Comparison of ENCODE assay signal across 10 cellular contexts in genomic region chr1:92877081-92877711, GRCh38. TPM values are rescaled to one million over a fixed set of nuclear protein-coding genes. Genes with fewer than 3 reads are reported as not detected.
DNase-seq lines count a peak whose midpoint lies in the region; ATAC-seq and TF ChIP-seq lines count a peak whose summit lies in the region.
"Had no signal": no experiment of that assay in that cellular context is flagged by ENCODE, and none has a peak within 500 bp of the region (broad histone marks: within the 10 kb centered on the region; RNA-seq: fewer than 3 reads in every experiment).

No MANE protein-coding gene starts in this region.

- WGBS in SK-N-SH (ENCODE audit: low lambda C conversion rate) = 64% methylated on average over 4 of the region's 4 CpGs

- no peak for TF ChIP-seq RAD21 in SK-N-SH (IDR thresholded peaks at IDR 0.05; ENCODE audit: low read length)

- H3K4me1 ChIP-seq in CD8-positive, alpha-beta memory T cell (ENCODE audit: insufficient read depth, low read length) = peaks cover 22% of the 10 kb centered on the region
- H3K4me1 ChIP-seq in SK-N-SH (ENCODE audit: control insufficient read depth in 1 of 2, insufficient read depth in 2 of 2, low read depth in 1 of 2, low read length in 1 of 2) = peaks cover 0 to 18% of the 10 kb centered on the region in 2 experiments; a peak in 2 of 4 replicates

- 0 out of 2 replicates have a peak overlapping the region, but pooled peaks have one; percentile 8 for H3K4me2 ChIP-seq in SK-N-SH

- peaks cover 28 to 31% (median 29%) of the 10 kb centered on the region in 3 donors for H3K4me1 Mint-ChIP-seq in CD8-positive, alpha-beta memory T cell
- H3K4me1 Mint-ChIP-seq in nephron progenitor cell = no peaks in the 10 kb centered on the region

- H3K36me3 ChIP-seq in CD8-positive, alpha-beta memory T cell (ENCODE audit: insufficient read depth, low read length) = no peaks in the 10 kb centered on the region
- peaks cover 0 to 3% of the 10 kb centered on the region in 2 experiments for H3K36me3 ChIP-seq in SK-N-SH (replicated peaks in 1 of 2; ENCODE audit: control insufficient read depth in 1 of 2, insufficient read depth in 2 of 2, low read length in 1 of 2)
- H3K36me3 ChIP-seq: right lobe of liver had no signal

- H3K4me3 Mint-ChIP-seq in CD8-positive, alpha-beta memory T cell = peak overlapping the region; percentile 6 to 82 (median 66)
- no peak overlapping the region for H3K4me3 Mint-ChIP-seq in nephron progenitor cell

- H3K9me3 Mint-ChIP-seq in CD8-positive, alpha-beta memory T cell = peaks cover 0 to 2% (median 0%) of the 10 kb centered on the region in 5 donors
- H3K9me3 Mint-ChIP-seq in nephron progenitor cell = peaks cover 17% of the 10 kb centered on the region

- no peaks in the 10 kb centered on the region for H3K79me2 ChIP-seq in SK-N-SH (ENCODE audit: insufficient read depth)

- no peak overlapping the region for H3K9ac ChIP-seq in SK-N-SH

- POLR2A ChIA-PET in CD8-positive, alpha-beta memory T cell (lab: Charles Lee) = no interaction called here
- POLR2A ChIA-PET in SK-N-SH (lab: Yijun Ruan, JAX) = no interaction called here

- DNase-seq in CD8-positive, alpha-beta memory T cell = no peak
- DNase-seq in SK-N-SH (peak; percentile 5), nephron progenitor cell (no peak), NCI-H2081 treated with DMSO at 0.1 percent for 48 hours (lab: John Stamatoyannopoulos, UW) (no peak)
- DNase-seq: islet precursor cell, right lobe of liver had no signal

- peaks cover 8% of the 10 kb centered on the region for H3F3A ChIP-seq in SK-N-SH (replicated peaks; ENCODE audit: insufficient read depth)

- no peak for TF ChIP-seq EP300 in SK-N-SH (IDR thresholded peaks at IDR 0.05; ENCODE audit: borderline replicate concordance in 1 of 2, low read depth in 1 of 2, low read length in 1 of 2)

- H3K27ac Mint-ChIP-seq in CD8-positive, alpha-beta memory T cell = peak overlapping the region in 7 of 8 donors; percentile 39 to 91 (median 78)
- H3K27ac Mint-ChIP-seq in nephron progenitor cell = no peak overlapping the region

- CTCF ChIA-PET in CD8-positive, alpha-beta memory T cell (lab: Charles Lee) = interaction anchor here (1.8 to 3.6 kb wide), 3 partner anchors 18 to 117 kb away, joined by 5 to 23 read pairs (median 8); partner anchors contain the start of gene DIPK1A
- CTCF ChIA-PET in SK-N-SH (lab: Yijun Ruan, JAX) = interaction anchor here (0.9 to 6.9 kb wide), 11 partner anchors 9 to 146 kb away, joined by 3 to 46 read pairs (median 4); partner anchors contain the start of gene DIPK1A

- no peak overlapping the region for H3K27ac ChIP-seq in CD8-positive, alpha-beta memory T cell (ENCODE audit: low read depth, low read length)
- peak overlapping the region in 1 of 2 experiments; percentile 79; a peak in 2 of 4 replicates for H3K27ac ChIP-seq in SK-N-SH (ENCODE audit: low read depth in 2 of 2, low read length in 1 of 2)
- peak overlapping the region; percentile 91 for H3K27ac ChIP-seq in layer of hippocampus (ENCODE audit: low read depth, low read length)
- H3K27ac ChIP-seq: right lobe of liver had no signal

- TF ChIP-seq CTCF in SK-N-SH (IDR thresholded peaks at IDR 0.05) (no peak), nephron progenitor cell (IDR thresholded peaks at IDR 0.05) (no peak)

- H3K27me3 Mint-ChIP-seq in CD8-positive, alpha-beta memory T cell = no peaks in the 10 kb centered on the region
- H3K27me3 Mint-ChIP-seq in nephron progenitor cell (ENCODE audit: low read depth, poor library complexity) = no peaks in the 10 kb centered on the region

- ATAC-seq in HG03064 (IDR thresholded peaks at IDR 0.05; ENCODE audit: low read depth, unreplicated experiment) (peak; percentile 36), HG03342 (IDR thresholded peaks at IDR 0.05; ENCODE audit: unreplicated experiment) (no peak), HG03378 (IDR thresholded peaks at IDR 0.05; ENCODE audit: unreplicated experiment) (no peak)

- H4K20me1 ChIP-seq in SK-N-SH (ENCODE audit: insufficient read depth) = no peaks in the 10 kb centered on the region

- no peaks in the 10 kb centered on the region for H3K9me2 ChIP-seq in SK-N-SH

- peak overlapping the region; percentile 33 for H3K4me3 ChIP-seq in CD8-positive, alpha-beta memory T cell (ENCODE audit: low read length)
- no peak overlapping the region for H3K4me3 ChIP-seq in SK-N-SH (ENCODE audit: low read depth in 2 of 2, low read length in 1 of 2)
- H3K4me3 ChIP-seq: right lobe of liver had no signal

- no peaks in the 10 kb centered on the region for H3K9me3 ChIP-seq in CD8-positive, alpha-beta memory T cell (ENCODE audit: low read length)
- no peaks in the 10 kb centered on the region; the same call in 1 of the 2 replicates for H3K9me3 ChIP-seq in SK-N-SH
- H3K9me3 ChIP-seq: right lobe of liver had no signal

- peaks cover 11 to 24% (median 17%) of the 10 kb centered on the region in 3 donors for H3K36me3 Mint-ChIP-seq in CD8-positive, alpha-beta memory T cell
- H3K36me3 Mint-ChIP-seq in nephron progenitor cell (ENCODE audit: low read depth) = peaks cover 22% of the 10 kb centered on the region

- H2AFZ ChIP-seq in SK-N-SH (ENCODE audit: low read depth) = peak overlapping the region; percentile 9; the same call in 1 of the 2 replicates

- H3K27me3 ChIP-seq in CD8-positive, alpha-beta memory T cell (ENCODE audit: insufficient read depth, low read length, poor library complexity, severe bottlenecking) = no peaks in the 10 kb centered on the region
- H3K27me3 ChIP-seq in SK-N-SH (ENCODE audit: insufficient read depth) = no peaks in the 10 kb centered on the region
- no peaks in the 10 kb centered on the region for H3K27me3 ChIP-seq in layer of hippocampus (ENCODE audit: control insufficient read depth, insufficient read depth, low read length)
- H3K27me3 ChIP-seq: right lobe of liver had no signal

TF ChIP-seq in SK-N-SH, 30 proteins besides CTCF, POLR2A, EP300 and RAD21:
- TF ChIP-seq, protein P1, sequence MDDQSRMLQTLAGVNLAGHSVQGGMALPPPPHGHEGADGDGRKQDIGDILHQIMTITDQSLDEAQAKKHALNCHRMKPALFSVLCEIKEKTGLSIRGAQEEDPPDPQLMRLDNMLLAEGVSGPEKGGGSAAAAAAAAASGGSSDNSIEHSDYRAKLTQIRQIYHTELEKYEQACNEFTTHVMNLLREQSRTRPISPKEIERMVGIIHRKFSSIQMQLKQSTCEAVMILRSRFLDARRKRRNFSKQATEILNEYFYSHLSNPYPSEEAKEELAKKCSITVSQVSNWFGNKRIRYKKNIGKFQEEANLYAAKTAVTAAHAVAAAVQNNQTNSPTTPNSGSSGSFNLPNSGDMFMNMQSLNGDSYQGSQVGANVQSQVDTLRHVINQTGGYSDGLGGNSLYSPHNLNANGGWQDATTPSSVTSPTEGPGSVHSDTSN (IDR thresholded peaks at IDR 0.05) = no peak
TF ChIP-seq in SK-N-SH: peak in this region for 0.

RNA-seq across cellular contexts. Expression of gene RPL5, which starts 45.4 kb away (rescaled TPM):
- 1,000 to 10,000 TPM; 1,428 to 1,468 TPM for total RNA-seq in CD8-positive, alpha-beta memory T cell
- polyA plus RNA-seq in CD8-positive, alpha-beta memory T cell = 2,256 TPM
- 1,489 and 2,038 TPM in 2 replicates for polyA plus RNA-seq in SK-N-SH (2012; rRNA removed)
- polyA plus RNA-seq in SK-N-SH (2012; cell fraction: cytosol; rRNA removed) = 2,248 and 2,505 TPM in 2 replicates
- 308 and 535 TPM in 2 replicates for polyA plus RNA-seq in SK-N-SH (2012; cell fraction: nucleus; rRNA removed)
